ENCODE assay signal across 16 cellular contexts in genomic region chr3:65146149-65146548, GRCh38.
DNase-seq lines count a peak whose midpoint lies in the region; ATAC-seq lines count a peak whose summit lies in the region.
"Had no signal": no experiment of that assay in that cellular context is flagged by ENCODE, and none has a peak within 500 bp of the region (broad histone marks: within the 10 kb centered on the region; RNA-seq: fewer than 3 reads in every experiment).

No MANE protein-coding gene starts in this region.

- no peaks in the 10 kb centered on the region for H3K36me3 Mint-ChIP-seq in immature natural killer cell
- H3K36me3 Mint-ChIP-seq: stimulated activated naive B cell treated with anti-CD40 and anti-IgM and Interleukin-4, amounts not matched to agents 10 μg/mL and 1 μg/mL and 100 μg/mL, for 72 hours had no signal

- H3K9me3 Mint-ChIP-seq in immature natural killer cell: peaks cover 2 to 19% (median 11%) of the 10 kb centered on the region in 6 donors
- H3K9me3 Mint-ChIP-seq: stimulated activated naive B cell treated with anti-CD40 and anti-IgM and Interleukin-4, amounts not matched to agents 10 μg/mL and 1 μg/mL and 100 μg/mL, for 72 hours had no signal

- H3K27me3 Mint-ChIP-seq in immature natural killer cell (ENCODE audit: low read depth in 3 of 3): peaks cover 0 to 2% (median 2%) of the 10 kb centered on the region in 3 donors
- H3K27me3 Mint-ChIP-seq: activated T-helper 17 cell treated with anti-CD3 and anti-CD28 coated beads, Interleukin-2, amount 50 U/mL, for 72 hours; stimulated activated naive B cell treated with anti-CD40 and anti-IgM and Interleukin-4, amounts not matched to agents 10 μg/mL and 1 μg/mL and 100 μg/mL, for 72 hours had no signal

- no peaks in the 10 kb centered on the region for H3K4me1 Mint-ChIP-seq in immature natural killer cell
- H3K4me1 Mint-ChIP-seq: activated T-helper 17 cell treated with anti-CD3 and anti-CD28 coated beads, Interleukin-2, amount 50 U/mL, for 72 hours; stimulated activated naive B cell treated with anti-CD40 and anti-IgM and Interleukin-4, amounts not matched to agents 10 μg/mL and 1 μg/mL and 100 μg/mL, for 72 hours had no signal

- H3K27me3 ChIP-seq in NT2/D1 (ENCODE audit: insufficient read depth, insufficient read length): no peaks in the 10 kb centered on the region
- H3K27me3 ChIP-seq: heart left ventricle had no signal

- H3K36me3 ChIP-seq in NT2/D1 (ENCODE audit: insufficient read depth, insufficient read length, low read length): no peaks in the 10 kb centered on the region
- H3K36me3 ChIP-seq: heart left ventricle had no signal

- no peak overlapping the region for H3K9ac ChIP-seq in NT2/D1 (ENCODE audit: insufficient read length, low read depth)

- H3K27ac Mint-ChIP-seq in immature natural killer cell: no peak overlapping the region
- H3K27ac Mint-ChIP-seq: activated T-helper 17 cell treated with anti-CD3 and anti-CD28 coated beads, Interleukin-2, amount 50 U/mL, for 72 hours; HFFc6; stimulated activated naive B cell treated with anti-CD40 and anti-IgM and Interleukin-4, amounts not matched to agents 10 μg/mL and 1 μg/mL and 100 μg/mL, for 72 hours had no signal

- H3K9me3 ChIP-seq in NT2/D1 (ENCODE audit: insufficient read depth, low read length): peaks cover 10% of the 10 kb centered on the region; the same call in 1 of the 2 replicates
- H3K9me3 ChIP-seq: heart left ventricle had no signal

- ATAC-seq in esophagus mucosa (peak; percentile 86), HG03469 (IDR thresholded peaks at IDR 0.05; ENCODE audit: unreplicated experiment) (no peak), HG02798 (IDR thresholded peaks at IDR 0.05; ENCODE audit: poor library complexity, unreplicated experiment) (no peak)
- ATAC-seq: activated CD4-positive, CD25-positive, alpha-beta regulatory T cell treated with anti-CD3 and anti-CD28 coated beads, Interleukin-2, amount 50 U/mL, for 24 hours; activated T-helper 17 cell treated with anti-CD3 and anti-CD28 coated beads, Interleukin-2, amount 50 U/mL, for 72 hours; heart left ventricle; stimulated activated naive B cell treated with anti-CD40 and anti-IgM and Interleukin-4, amounts not matched to agents 10 μg/mL and 1 μg/mL and 100 μg/mL, for 72 hours had no signal

- H3K4me3 Mint-ChIP-seq in immature natural killer cell: no peak overlapping the region
- H3K4me3 Mint-ChIP-seq: activated T-helper 17 cell treated with anti-CD3 and anti-CD28 coated beads, Interleukin-2, amount 50 U/mL, for 72 hours; HFFc6; stimulated activated naive B cell treated with anti-CD40 and anti-IgM and Interleukin-4, amounts not matched to agents 10 μg/mL and 1 μg/mL and 100 μg/mL, for 72 hours had no signal

- no peak overlapping the region for H3K4me3 ChIP-seq in NT2/D1 (ENCODE audit: insufficient read length, low read depth)
- H3K4me3 ChIP-seq: heart left ventricle had no signal

- DNase-seq in Daoy (ENCODE audit: low read depth) (peak; percentile 21), NT2/D1 (ENCODE audit: low read depth, low spot score) (peak; percentile 81), mucosa of gallbladder (ENCODE audit: low spot score) (peak; percentile 16), immature natural killer cell (no peak), EL (no peak)
- DNase-seq: heart left ventricle; HFFc6; KG1; NCI-H187 treated with DMSO at 0.1 percent for 48 hours; stimulated activated CD4-positive, alpha-beta T cell treated with anti-CD3 and anti-CD28 coated beads, Interleukin-4, amount 100 ng/mL, for 24 hours; stimulated activated naive B cell treated with anti-CD40 and anti-IgM and Interleukin-4, amounts not matched to agents 10 μg/mL and 1 μg/mL and 100 μg/mL, for 72 hours had no signal

- H3K4me1 ChIP-seq in NT2/D1 (ENCODE audit: insufficient read depth, insufficient read length): peaks cover 2% of the 10 kb centered on the region
- H3K4me1 ChIP-seq: heart left ventricle had no signal

Comparison
In these comparisons a context has a peak if more than half of its experiments do, and no peak if none do; other contexts are left out.
1. DNase-seq: peak in Daoy (single experiment), NT2/D1 (single experiment) and mucosa of gallbladder (single experiment); none in immature natural killer cell (0 of 3) and EL (single experiment).